Comparison of ENCODE assay signal across 8 cellular contexts in genomic region chr19:21020298-21021227, GRCh38. TPM values are rescaled to one million over a fixed set of nuclear protein-coding genes. Genes with fewer than 3 reads are reported as not detected.
DNase-seq lines count a peak whose midpoint lies in the region; ATAC-seq and TF ChIP-seq lines count a peak whose summit lies in the region.

TSS of gene ZNF430 (plus strand) at chr19:21020657. CDS start at chr19:21020801, 144 bp downstream.

- peak within 1 kb of the TSS; percentile 76 to 95 for H3K4me3 ChIP-seq in muscle layer of colon (ENCODE audit: low read depth in 1 of 2, low read length in 2 of 2)

- H3K27ac Mint-ChIP-seq in activated T-cell treated with anti-CD3 and anti-CD28 coated beads, Interleukin-2, amount 50 U/mL, for 24 hours, result peak within 1 kb of the TSS; percentile 100

- in situ Hi-C loops in KBM-7 (cut with MboI; ENCODE audit: low pct_unique_long_range_greater_than_20kb, low sequenced_read_pairs), result no loop called here

- H3K9me3 Mint-ChIP-seq in activated T-cell treated with anti-CD3 and anti-CD28 coated beads, Interleukin-2, amount 50 U/mL, for 24 hours, result no peaks in the 10 kb centered on the region

- H3K4me1 ChIP-seq in muscle layer of colon (ENCODE audit: insufficient read depth, low read length), result no peaks in the 10 kb centered on the region

- H3K9me3 ChIP-seq in muscle layer of colon (ENCODE audit: low read length), result no peaks in the 10 kb centered on the region

- no peaks in the 10 kb centered on the region for H3K27me3 ChIP-seq in muscle layer of colon (ENCODE audit: control insufficient read depth in 1 of 2, insufficient read depth in 2 of 2, low read length in 2 of 2)

- H3K36me3 ChIP-seq in muscle layer of colon (ENCODE audit: insufficient read depth, low read length), result no peaks in the 10 kb centered on the region

- no peaks in the 10 kb centered on the region for H3K27me3 Mint-ChIP-seq in activated T-cell treated with anti-CD3 and anti-CD28 coated beads, Interleukin-2, amount 50 U/mL, for 24 hours

- H3K36me3 Mint-ChIP-seq in activated T-cell treated with anti-CD3 and anti-CD28 coated beads, Interleukin-2, amount 50 U/mL, for 24 hours (ENCODE audit: low read depth), result peaks cover 52% of the 10 kb centered on the region

- DNase-seq in DMS153 (lab: John Stamatoyannopoulos, UW), result peak; percentile 93
- DNase-seq in KBM-7, result peak; percentile 7
- DNase-seq in activated T-cell treated with anti-CD3 and anti-CD28 coated beads, Interleukin-2, amount 50 U/mL, for 24 hours, result peak; percentile 90
- peak; percentile 86 for DNase-seq in stimulated activated CD8-positive, alpha-beta memory T cell treated with anti-CD3 and anti-CD28 coated beads, Interleukin-7, amount 100 ng/mL, for 24 hours (ENCODE audit: low read depth)

- H3K27ac ChIP-seq in muscle layer of colon (ENCODE audit: low read depth, low read length), result peak within 1 kb of the TSS; percentile 83

- H3K9ac ChIP-seq in muscle layer of colon (ENCODE audit: low read length), result peak within 1 kb of the TSS; percentile 76

- H3K4me1 Mint-ChIP-seq in activated T-cell treated with anti-CD3 and anti-CD28 coated beads, Interleukin-2, amount 50 U/mL, for 24 hours (ENCODE audit: low read depth), result peaks cover 45% of the 10 kb centered on the region

- peak within 1 kb of the TSS; percentile 100 for H3K4me3 Mint-ChIP-seq in activated T-cell treated with anti-CD3 and anti-CD28 coated beads, Interleukin-2, amount 50 U/mL, for 24 hours

- ATAC-seq in GM21619 (IDR thresholded peaks at IDR 0.05; ENCODE audit: unreplicated experiment) (peak; percentile 97), esophagus mucosa (peak; percentile 95)

TF ChIP-seq in PFSK-1, 5 proteins besides CTCF, POLR2A, EP300 and RAD21:
- TF ChIP-seq REST (IDR thresholded peaks at IDR 0.05; ENCODE audit: insufficient read depth in 1 of 2, low read depth in 2 of 2, low read length in 2 of 2) (no peak), FOXP2 (optimal IDR thresholded peaks at IDR 0.05; ENCODE audit: borderline replicate concordance, extremely low read depth, extremely low read length, insufficient read depth) (no peak), SIN3A (IDR thresholded peaks at IDR 0.05; ENCODE audit: borderline replicate concordance, insufficient read depth, low read length) (no peak), TAF1 (IDR thresholded peaks at IDR 0.05; ENCODE audit: borderline replicate concordance, insufficient read depth, low read length) (peak; percentile 52; the same call in 1 of the 2 replicates), POLR2AphosphoS5 (IDR thresholded peaks at IDR 0.05; ENCODE audit: low read depth, low read length) (peak; percentile 88)

RNA-seq across cellular contexts. Expression of gene ZNF430, which starts in this region (rescaled TPM):
- 2.5 TPM for polyA plus RNA-seq in PFSK-1 (2012; ENCODE audit: insufficient read length, low read depth)
- total RNA-seq in esophagus mucosa, result 9.9 TPM

Comparison
In these comparisons a context has a peak if more than half of its experiments do, and no peak if none do; other contexts are left out.
1. Peak in every context shown above with its lines: DNase-seq, ATAC-seq, H3K4me3 ChIP-seq and H3K27ac ChIP-seq.
2. DNase-seq: peak in every context shown above with its lines; median percentile 93 in DMS153; 90 in activated T-cell treated with anti-CD3 and anti-CD28 coated beads, Interleukin-2, amount 50 U/mL, for 24 hours; 86 in stimulated activated CD8-positive, alpha-beta memory T cell treated with anti-CD3 and anti-CD28 coated beads, Interleukin-7, amount 100 ng/mL, for 24 hours; 7 in KBM-7.